26 cellular contexts compared by ENCODE assay signal in the genomic region with DNA sequence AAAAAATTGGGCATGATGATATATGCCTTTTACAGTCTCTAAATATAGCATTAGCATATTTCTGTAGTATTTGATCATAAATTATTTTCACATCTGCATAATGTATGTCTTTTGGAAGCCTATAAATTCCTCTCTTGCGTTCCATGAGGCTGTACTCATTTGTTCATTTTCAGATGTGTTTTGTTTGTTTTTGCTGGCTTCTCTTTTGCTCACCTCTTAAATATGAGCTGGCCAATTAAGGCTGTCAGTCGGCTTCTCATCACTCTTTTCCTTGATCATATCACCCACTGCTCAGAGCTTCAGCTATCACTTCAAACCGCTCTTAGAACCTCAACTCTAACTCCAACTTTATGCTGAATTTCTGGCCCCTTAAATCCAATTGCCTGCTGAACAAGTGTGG.
"Had no signal": no experiment of that assay in that cellular context is flagged by ENCODE, and none has a peak within 500 bp of the region (broad histone marks: within the 10 kb centered on the region; RNA-seq: fewer than 3 reads in every experiment).

No MANE protein-coding gene starts in this region.

- DNase-seq: activated B cell treated with CpG ODN at 0.5 μM for 24 hours; activated CD4-positive, alpha-beta T cell treated with anti-CD3 and anti-CD28 coated beads, Interleukin-2, amount 50 U/mL, for 1 hour; activated CD8-positive, alpha-beta T cell treated with anti-CD3 and anti-CD28 coated beads for 36 hours; activated gamma-delta T cell treated with Interleukin-2 at 50 U/mL for 16 hours; activated naive CD4-positive, alpha-beta T cell treated with anti-CD3 and anti-CD28 coated beads, Interleukin-2, amount 50 U/mL, for 16 hours; activated T-cell treated with anti-CD3 and anti-CD28 coated beads, Interleukin-2, amount 50 U/mL, for 4 hours; anterior cingulate cortex; body of pancreas; cerebellar nuclear complex; dorsolateral prefrontal cortex; effector memory CD4-positive, alpha-beta T cell; gastrocnemius medialis; glutamatergic neuron; islet precursor cell; stimulated activated CD4-positive, alpha-beta T cell treated with anti-CD3 and anti-CD28 coated beads, Interleukin-4, amount 100 ng/mL, for 4 hours; stimulated activated CD8-positive, alpha-beta memory T cell treated with anti-CD3 and anti-CD28 coated beads, Interleukin-4, amount 100 ng/mL, for 48 hours; stomach; T-helper 1 cell; thyroid gland had no signal

- ATAC-seq: activated CD8-positive, alpha-beta T cell treated with anti-CD3 and anti-CD28 coated beads for 36 hours; activated T-cell treated with anti-CD3 and anti-CD28 coated beads, Interleukin-2, amount 50 U/mL, for 4 hours; activated T-helper 17 cell treated with anti-CD3 and anti-CD28 coated beads, Interleukin-2, amount 50 U/mL, for 72 hours; body of pancreas; gastrocnemius medialis; natural killer cell treated with Interleukin-12 subunit alpha and Interleukin-12 subunit beta and Interleukin-15 and Interleukin-18, amount 100 ng/mL, for 72 hours; sciatic nerve; stimulated activated memory B cell treated with anti-CD40 and anti-IgM and Interleukin-4, amounts not matched to agents 10 μg/mL and 1 μg/mL and 100 μg/mL, for 72 hours had no signal

- H3K4me3 ChIP-seq: body of pancreas, coronary artery, dorsolateral prefrontal cortex, gastrocnemius medialis, hepatocyte, skin epidermis, stomach, thyroid gland had no signal

- H2AFZ ChIP-seq: hepatocyte had no signal

- H3K9me3 ChIP-seq: body of pancreas, gastrocnemius medialis, stomach, thyroid gland had no signal

- H3K27me3 ChIP-seq: body of pancreas, dorsolateral prefrontal cortex, gastrocnemius medialis, hepatocyte, stomach, thyroid gland had no signal

- H3K27ac ChIP-seq: body of pancreas, coronary artery, dorsolateral prefrontal cortex, gastrocnemius medialis, hepatocyte, skin epidermis, stomach, thyroid gland had no signal
